Comparison of ENCODE assay signal across 32 cellular contexts in genomic region chr2:231887756-231888155, GRCh38. TPM values are rescaled to one million over a fixed set of nuclear protein-coding genes. Genes with fewer than 3 reads are reported as not detected.
"Had no signal": no experiment of that assay in that cellular context is flagged by ENCODE, and none has a peak within 500 bp of the region (broad histone marks: within the 10 kb centered on the region; RNA-seq: fewer than 3 reads in every experiment).

No MANE protein-coding gene starts in this region.

- H3K4me3 ChIP-seq: heart left ventricle, left lung, lower lobe of right lung, mucosa of descending colon, ovary, prostate gland, sigmoid colon, stomach, testis, thyroid gland, transverse colon, upper lobe of left lung had no signal

- H3K4me1 ChIP-seq: heart left ventricle, left lung, lower lobe of right lung, prostate gland, testis had no signal

- H3K36me3 ChIP-seq: heart left ventricle, left lung, lower lobe of right lung, ovary, prostate gland, sigmoid colon, stomach, thyroid gland, transverse colon, upper lobe of left lung had no signal

- ATAC-seq: heart left ventricle; left colon; left lung; lower lobe of right lung; mucosa of descending colon; naive thymus-derived CD4-positive, alpha-beta T cell; natural killer cell treated with Interleukin-12 subunit alpha and Interleukin-12 subunit beta and Interleukin-15 and Interleukin-18, amount 100 ng/mL, for 72 hours; right cardiac atrium; stimulated activated memory B cell treated with anti-CD40 and anti-IgM and Interleukin-4, amounts not matched to agents 10 μg/mL and 1 μg/mL and 100 μg/mL, for 72 hours had no signal

- H3K4me1 Mint-ChIP-seq: immature natural killer cell; stimulated activated memory B cell treated with anti-CD40 and anti-IgM and Interleukin-4, amounts not matched to agents 10 μg/mL and 1 μg/mL and 100 μg/mL, for 72 hours had no signal

- H3K27ac ChIP-seq: heart left ventricle, left lung, lower lobe of right lung, ovary, prostate gland, sigmoid colon, stomach, testis, thyroid gland, transverse colon, upper lobe of left lung had no signal

- DNase-seq: heart left ventricle; hypothalamus; immature natural killer cell; kidney; left colon; left lung; lower lobe of right lung; mammary epithelial cell; mesendoderm; midbrain; mucosa of descending colon; naive thymus-derived CD4-positive, alpha-beta T cell; ovary; retina; right cardiac atrium; sigmoid colon; small intestine; stimulated activated CD4-positive, alpha-beta T cell treated with anti-CD3 and anti-CD28 coated beads, Interleukin-1b, Interleukin-23, amount 100 ng/mL, for 48 hours; stimulated activated CD4-positive, alpha-beta T cell treated with anti-CD3 and anti-CD28 coated beads, Interleukin-2, amount 100 ng/mL, for 48 hours; stimulated activated CD4-positive, alpha-beta T cell treated with anti-CD3 and anti-CD28 coated beads, Interleukin-4, amount 100 ng/mL, for 4 hours; stimulated activated CD8-positive, alpha-beta memory T cell treated with anti-CD3 and anti-CD28 coated beads, Interleukin-4, amount 100 ng/mL, for 48 hours; stimulated activated naive CD4-positive, alpha-beta T cell treated with Interleukin-2 at 50 U/mL for 16 hours; stomach; testis; thyroid gland; transverse colon; upper lobe of left lung had no signal

- H3K9me3 ChIP-seq: left lung, lower lobe of right lung, prostate gland, testis, thyroid gland, transverse colon had no signal

- H3K27ac Mint-ChIP-seq: immature natural killer cell; naive thymus-derived CD4-positive, alpha-beta T cell; natural killer cell treated with Interleukin-12 subunit alpha and Interleukin-12 subunit beta and Interleukin-15 and Interleukin-18, amount 100 ng/mL, for 72 hours; stimulated activated memory B cell treated with anti-CD40 and anti-IgM and Interleukin-4, amounts not matched to agents 10 μg/mL and 1 μg/mL and 100 μg/mL, for 72 hours had no signal

- H3K4me3 Mint-ChIP-seq: immature natural killer cell; naive thymus-derived CD4-positive, alpha-beta T cell; natural killer cell treated with Interleukin-12 subunit alpha and Interleukin-12 subunit beta and Interleukin-15 and Interleukin-18, amount 100 ng/mL, for 72 hours; stimulated activated memory B cell treated with anti-CD40 and anti-IgM and Interleukin-4, amounts not matched to agents 10 μg/mL and 1 μg/mL and 100 μg/mL, for 72 hours had no signal

- H3K27me3 ChIP-seq: ovary, testis, thyroid gland, upper lobe of left lung had no signal

- H3K9me3 Mint-ChIP-seq: immature natural killer cell; natural killer cell treated with Interleukin-12 subunit alpha and Interleukin-12 subunit beta and Interleukin-15 and Interleukin-18, amount 100 ng/mL, for 72 hours had no signal

RNA-seq across cellular contexts. Expression of gene NPPC, which starts 38.4 kb away (rescaled TPM):
- total RNA-seq: kidney, left colon, left lung, lower lobe of right lung, mammary epithelial cell, omental fat pad, testis, thyroid gland, upper lobe of left lung had no signal
- polyA plus RNA-seq: liver; mammary epithelial cell; naive thymus-derived CD4-positive, alpha-beta T cell had no signal
